In genomic region chr2:70627499-70627898, GRCh38 we compare ENCODE assay signal across 12 cellular contexts.
DNase-seq lines count a peak whose midpoint lies in the region; ATAC-seq, FAIRE-seq and TF ChIP-seq lines count a peak whose summit lies in the region.
"Had no signal": no experiment of that assay in that cellular context is flagged by ENCODE, and none has a peak within 500 bp of the region (broad histone marks: within the 10 kb centered on the region; RNA-seq: fewer than 3 reads in every experiment).

No MANE protein-coding gene starts in this region.

- TF ChIP-seq CTCF in HEK293 (tag by site-specific recombination; IDR thresholded peaks at IDR 0.05) (no peak), body of pancreas (IDR thresholded peaks at IDR 0.05) (no peak)

- no peaks in the 10 kb centered on the region for H3K4me1 ChIP-seq in HEK293 (ENCODE audit: control insufficient read depth, insufficient read depth, low read length)
- H3K4me1 ChIP-seq in body of pancreas = no peaks in the 10 kb centered on the region
- H3K4me1 ChIP-seq in mesendoderm (ENCODE audit: control insufficient read depth, low read depth, low read length) = peaks cover 2% of the 10 kb centered on the region

- intact Hi-C loops in body of pancreas (cut with DNase I) = no loop called here

- no peak overlapping the region for H4K8ac ChIP-seq in mesendoderm (ENCODE audit: low read depth, low read length)

- H2AK5ac ChIP-seq in mesendoderm (ENCODE audit: low read length) = no peak overlapping the region

- no peak overlapping the region for H4K5ac ChIP-seq in mesendoderm (ENCODE audit: low read length)

- FAIRE-seq in GM19239 (lab: Jason Lieb, UNC) = no peak

- CTCF ChIA-PET in HEK293 (lab: Yijun Ruan, JAX) = interaction anchor here (0.6 to 3.2 kb wide), 6 partner anchors 10 to 325 kb away, joined by 3 to 15 read pairs (median 6); no protein-coding TSS in a partner anchor

- no peak for TF ChIP-seq POLR2A in body of pancreas (IDR thresholded peaks at IDR 0.05)

- H3K9ac ChIP-seq in mesendoderm (ENCODE audit: low read length) = no peak overlapping the region

- no peak overlapping the region for H3K56ac ChIP-seq in mesendoderm (ENCODE audit: low read length)

- POLR2A ChIA-PET in HEK293 (lab: Yijun Ruan, JAX) = no interaction called here

- H3K36me3 ChIP-seq in HEK293 (ENCODE audit: control insufficient read depth in 2 of 2, insufficient read depth in 1 of 2, low read length in 2 of 2) (no peaks in the 10 kb centered on the region), body of pancreas (replicated peaks in 1 of 2; ENCODE audit: insufficient read depth in 1 of 2, low read depth in 2 of 2) (no peaks in the 10 kb centered on the region), mesendoderm (ENCODE audit: control insufficient read depth, insufficient read depth, low read length) (no peaks in the 10 kb centered on the region)
- H3K36me3 ChIP-seq: thoracic aorta had no signal

- H2BK5ac ChIP-seq in mesendoderm (ENCODE audit: low read length) = no peak overlapping the region

- H3K4me3 ChIP-seq in HEK293 (ENCODE audit: low read depth, low read length) (no peak overlapping the region), body of pancreas (no peak overlapping the region), mesendoderm (ENCODE audit: low read length) (no peak overlapping the region)
- H3K4me3 ChIP-seq: skin epidermis, thoracic aorta had no signal

- H3K9me3 ChIP-seq in HEK293 (ENCODE audit: control insufficient read depth, insufficient read depth, low read depth, low read length) = no peaks in the 10 kb centered on the region
- H3K9me3 ChIP-seq in body of pancreas = no peaks in the 10 kb centered on the region
- H3K9me3 ChIP-seq: thoracic aorta had no signal

- H3K27me3 ChIP-seq in body of pancreas = no peaks in the 10 kb centered on the region
- H3K27me3 ChIP-seq in mesendoderm (ENCODE audit: insufficient read depth, low read length, poor library complexity) = no peaks in the 10 kb centered on the region

- peak; percentile 11 for DNase-seq in NCI-H345 treated with DMSO at 0.1 percent for 48 hours (lab: John Stamatoyannopoulos, UW; ENCODE audit: unreplicated experiment)
- peak in 3 of 4 donors; percentile 31 to 58 (median 44) for DNase-seq in body of pancreas
- DNase-seq in mesendoderm = no peak
- DNase-seq in GM19239 (ENCODE audit: insufficient read length, low spot score) = no peak
- DNase-seq in activated effector memory CD4-positive, alpha-beta T cell treated with anti-CD3 and anti-CD28 coated beads, Interleukin-2, amount 50 U/mL, for 16 hours = no peak
- DNase-seq: activated T-cell treated with anti-CD3 and anti-CD28 coated beads, Interleukin-2, amount 50 U/mL, for 4 hours; CD4-positive, alpha-beta T cell had no signal

- ATAC-seq in body of pancreas = no peak
- ATAC-seq in GM21526 (IDR thresholded peaks at IDR 0.05; ENCODE audit: low FRiP score, unreplicated experiment) = no peak
- ATAC-seq: activated CD4-positive, CD25-positive, alpha-beta regulatory T cell treated with anti-CD3 and anti-CD28 coated beads, Interleukin-2, amount 50 U/mL, for 24 hours; activated T-cell treated with anti-CD3 and anti-CD28 coated beads, Interleukin-2, amount 50 U/mL, for 4 hours had no signal

- H3K4me2 ChIP-seq in mesendoderm (ENCODE audit: low read length) = no peak overlapping the region

- no peaks in the 10 kb centered on the region for H3K79me2 ChIP-seq in mesendoderm (ENCODE audit: control insufficient read depth, insufficient read depth, low read length)

- no peak overlapping the region for H2BK120ac ChIP-seq in mesendoderm (ENCODE audit: low read depth, low read length)

- H3K23ac ChIP-seq in mesendoderm (ENCODE audit: low read length) = no peak overlapping the region

- H3K18ac ChIP-seq in mesendoderm (ENCODE audit: low read length) = peak overlapping the region; percentile 60

- H3K79me1 ChIP-seq in mesendoderm (ENCODE audit: low read length) = no peaks in the 10 kb centered on the region

- no peak overlapping the region for H3K27ac ChIP-seq in HEK293 (ENCODE audit: extremely low read depth, low read depth, low read length)
- no peak overlapping the region for H3K27ac ChIP-seq in body of pancreas
- H3K27ac ChIP-seq in mesendoderm (ENCODE audit: low read depth, low read length) = no peak overlapping the region
- H3K27ac ChIP-seq: skin epidermis, thoracic aorta had no signal

- no peak overlapping the region for H2BK15ac ChIP-seq in mesendoderm (replicated peaks; ENCODE audit: low read depth)

- H3K4ac ChIP-seq in mesendoderm (ENCODE audit: low read depth, low read length) = no peak overlapping the region

TF ChIP-seq in HEK293, 187 proteins besides CTCF, POLR2A, EP300 and RAD21:
- TF ChIP-seq ZNF571 (tag by site-specific recombination; IDR thresholded peaks at IDR 0.05) (no peak), ZNF544 (tag by site-specific recombination; IDR thresholded peaks at IDR 0.05) (no peak), KLF9 (tag by site-specific recombination; IDR thresholded peaks at IDR 0.05; ENCODE audit: low read depth) (0 out of 2 replicates have a peak, but pooled peaks have one; percentile 14), ZEB2 (tag by site-specific recombination; IDR thresholded peaks at IDR 0.05) (no peak), ZNF221 (tag by site-specific recombination; IDR thresholded peaks at IDR 0.05; ENCODE audit: borderline replicate concordance) (no peak), ELK4 (IDR thresholded peaks at IDR 0.05; ENCODE audit: borderline replicate concordance, low read depth, low read length) (no peak), KLF8 (tag by site-specific recombination; IDR thresholded peaks at IDR 0.05) (no peak), ZNF350 (tag by site-specific recombination; IDR thresholded peaks at IDR 0.05) (0 out of 2 replicates have a peak, but pooled peaks have one; percentile 15)

Comparison
In these comparisons a context has a peak if more than half of its experiments do, and no peak if none do; other contexts are left out.
1. DNase-seq: peak in NCI-H345 treated with DMSO at 0.1 percent for 48 hours (single experiment) and body of pancreas (3 of 4); none in mesendoderm (single experiment), GM19239 (single experiment) and activated effector memory CD4-positive, alpha-beta T cell treated with anti-CD3 and anti-CD28 coated beads, Interleukin-2, amount 50 U/mL, for 16 hours (single experiment).